ENCODE assay signal across 1 cellular context in genomic region chr11:96242971-96243647, GRCh38.
TF ChIP-seq lines count a peak whose summit lies in the region.

No MANE protein-coding gene starts in this region.

TF ChIP-seq in SK-N-SH, 30 proteins besides CTCF, POLR2A, EP300 and RAD21 (continued from another document):
- TF ChIP-seq PBX3 (IDR thresholded peaks at IDR 0.05) = peak; percentile 29
